In the genomic region with DNA sequence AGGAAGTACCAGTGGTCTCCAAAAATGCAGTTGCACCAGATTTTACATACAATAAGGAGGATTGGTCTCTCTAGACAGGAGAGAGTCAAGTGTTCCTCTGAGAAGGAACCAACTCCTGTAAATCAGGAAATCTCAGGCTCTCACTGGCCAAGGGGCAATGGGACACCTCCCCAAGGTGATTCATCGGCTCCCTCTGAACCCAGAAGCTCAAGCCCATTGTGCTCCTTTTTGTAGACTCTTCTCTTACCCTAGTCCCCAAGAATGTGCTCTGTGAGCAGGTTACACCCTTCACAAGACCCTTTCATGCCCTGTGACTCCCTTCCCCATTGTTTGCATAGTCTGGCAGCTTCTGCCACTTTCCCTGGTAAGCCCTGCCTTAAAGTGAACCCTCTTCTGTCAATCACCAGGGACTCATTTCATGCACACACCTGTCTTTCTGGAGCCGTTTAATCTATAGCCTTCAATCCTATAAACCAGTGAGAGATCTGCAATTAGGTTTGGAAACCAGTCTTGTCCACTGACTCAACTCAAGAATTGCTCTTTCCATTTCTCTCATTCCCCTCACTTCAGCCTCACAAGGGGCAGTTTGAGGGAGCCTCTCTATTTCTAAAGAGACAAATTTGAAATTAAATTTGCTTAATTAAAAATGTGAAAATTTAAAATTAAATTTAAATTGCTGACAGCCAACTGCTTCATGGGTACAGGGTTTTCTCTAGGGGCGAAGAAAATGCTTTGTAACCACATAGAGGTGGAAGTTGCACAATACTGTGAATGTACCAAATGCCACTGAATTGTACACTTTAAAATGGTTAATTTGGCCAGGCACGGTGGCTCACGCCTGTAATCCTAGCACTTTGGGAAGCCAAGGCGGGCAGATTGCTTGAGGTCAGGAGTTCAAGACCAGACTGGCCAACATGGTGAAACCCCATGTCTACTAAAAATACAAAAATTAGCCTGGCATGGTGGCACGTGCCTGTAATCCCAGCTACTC, we compare ENCODE assay signal across 13 cellular contexts. TPM values are rescaled to one million over a fixed set of nuclear protein-coding genes. Genes with fewer than 3 reads are reported as not detected.
A peak's percentile ranks its signal among the peaks of the same experiment; 100 is the strongest.
DNase-seq lines count a peak whose midpoint lies in the region; ATAC-seq and TF ChIP-seq lines count a peak whose summit lies in the region.
"Had no signal": no experiment of that assay in that cellular context is flagged by ENCODE, and none has a peak within 500 bp of the region (broad histone marks: within the 10 kb centered on the region; RNA-seq: fewer than 3 reads in every experiment).

No MANE protein-coding gene starts in this region.

- H3K9me2 ChIP-seq in GM23248 (ENCODE audit: insufficient read depth): no peaks in the 10 kb centered on the region

- TF ChIP-seq CTCF in fibroblast of pulmonary artery (IDR thresholded peaks at IDR 0.05; ENCODE audit: low read length, missing control alignments): no peak

- no peaks in the 10 kb centered on the region for H3K36me3 ChIP-seq in GM23248 (ENCODE audit: low read depth)
- no peaks in the 10 kb centered on the region for H3K36me3 ChIP-seq in HAP-1 (replicated peaks)
- H3K36me3 ChIP-seq: ovary had no signal

- H3K9me3 ChIP-seq in GM23248 (ENCODE audit: low read depth) (no peaks in the 10 kb centered on the region), HAP-1 (no peaks in the 10 kb centered on the region)
- H3K9me3 ChIP-seq: ovary had no signal

- no peaks in the 10 kb centered on the region for H4K20me1 ChIP-seq in GM23248 (ENCODE audit: insufficient read depth)

- no peaks in the 10 kb centered on the region for H3K4me1 ChIP-seq in GM23248 (ENCODE audit: insufficient read depth)
- H3K4me1 ChIP-seq in HAP-1: peaks cover 2% of the 10 kb centered on the region; the same call in 1 of the 2 replicates

- ATAC-seq in HG03571 (IDR thresholded peaks at IDR 0.05; ENCODE audit: unreplicated experiment): no peak

- H3K4me3 ChIP-seq in GM23248: no peak overlapping the region
- H3K4me3 ChIP-seq in fibroblast of pulmonary artery (replicated peaks; ENCODE audit: low read depth, low read length): no peak overlapping the region
- H3K4me3 ChIP-seq in HAP-1: no peak overlapping the region
- H3K4me3 ChIP-seq: lung, ovary had no signal

- WGBS in GM23248 (ENCODE audit: low coverage in 1 of 2, low lambda C conversion rate in 2 of 2, missing lambda C conversion rate in 2 of 2), 2 experiments: 77 to 80% methylated on average over 7 of the region's 7 CpGs

- in situ Hi-C loops in GM23248 (cut with MboI) (no loop called here), HAP-1 (cut with MboI; ENCODE audit: low sequenced_read_pairs) (no loop called here)

- H3K27ac ChIP-seq in GM23248: no peak overlapping the region
- H3K27ac ChIP-seq: ovary had no signal

- intact Hi-C loops in posterior vena cava (cut with DNase I): no loop called here

- peak; percentile 27 to 65 for DNase-seq in AML-193 (lab: John Stamatoyannopoulos, UW)
- peak; percentile 20 for DNase-seq in GM23248
- peak; percentile 15 for DNase-seq in NOMO-1 treated with dmso at 0.1 percent for 144 hours (lab: John Stamatoyannopoulos, UW; ENCODE audit: unreplicated experiment)
- peak; percentile 24 for DNase-seq in fibroblast of pulmonary artery (ENCODE audit: low read depth)
- DNase-seq in NCI-H2107 treated with DMSO at 0.1 percent for 48 hours (lab: John Stamatoyannopoulos, UW; ENCODE audit: unreplicated experiment): no peak
- DNase-seq in HAP-1 (ENCODE audit: low spot score in 2 of 2): no peak
- no peak for DNase-seq in posterior vena cava (ENCODE audit: low spot score)
- DNase-seq: effector CD8-positive, alpha-beta T cell; HFFc6; NCI-H1436; ovary had no signal

- H3K4me2 ChIP-seq in GM23248 (ENCODE audit: unreplicated experiment): no peak overlapping the region

- H2AFZ ChIP-seq in GM23248: no peak overlapping the region

- H3K27me3 ChIP-seq in GM23248 (replicated peaks; ENCODE audit: insufficient read depth): no peaks in the 10 kb centered on the region
- peaks cover 2% of the 10 kb centered on the region for H3K27me3 ChIP-seq in HAP-1 (ENCODE audit: low read depth)
- H3K27me3 ChIP-seq: ovary had no signal

- H3F3A ChIP-seq in GM23248 (ENCODE audit: insufficient read depth): no peaks in the 10 kb centered on the region

- no peaks in the 10 kb centered on the region for H3K79me2 ChIP-seq in GM23248 (ENCODE audit: insufficient read depth)

- H3K9ac ChIP-seq in GM23248: no peak overlapping the region

RNA-seq across cellular contexts. Expression of a gene that starts 38.3 kb away (rescaled TPM):
- total RNA-seq in GM23248 (2014; rRNA removed; shearing (Covaris generic)): 58.6 and 62.9 TPM in 2 replicates
- 45.2 and 46.2 TPM in 2 replicates for polyA plus RNA-seq in GM23248 (2016; fragmentation: Nextera tagmentation; extraction: Ambion mirVana)
- 10 to 100 TPM; 38.2 to 38.4 TPM for total RNA-seq in posterior vena cava

Comparison
In these comparisons a context has a peak if more than half of its experiments do, and no peak if none do; other contexts are left out.
1. DNase-seq: peak in AML-193 (2 of 2), GM23248 (single experiment), NOMO-1 treated with dmso at 0.1 percent for 144 hours (single experiment) and fibroblast of pulmonary artery (single experiment); none in NCI-H2107 treated with DMSO at 0.1 percent for 48 hours (single experiment), HAP-1 (0 of 2) and posterior vena cava (single experiment).